ENCODE assay signal across 36 cellular contexts in genomic region chr5:68352166-68352565, GRCh38.
"Had no signal": no experiment of that assay in that cellular context is flagged by ENCODE, and none has a peak within 500 bp of the region (broad histone marks: within the 10 kb centered on the region; RNA-seq: fewer than 3 reads in every experiment).

No MANE protein-coding gene starts in this region.

- H3K9me3 Mint-ChIP-seq: effector memory CD8-positive, alpha-beta T cell had no signal

- H3K36me3 ChIP-seq: adrenal gland, ascending aorta, breast epithelium, cardiac muscle cell, colonic mucosa, WERI-Rb-1 had no signal

- H3K27ac Mint-ChIP-seq: activated B cell treated with CpG ODN at 0.5 μM for 24 hours; activated CD8-positive, alpha-beta T cell treated with anti-CD3 and anti-CD28 coated beads for 36 hours; activated naive CD8-positive, alpha-beta T cell; activated naive CD8-positive, alpha-beta T cell treated with anti-CD3 and anti-CD28 coated beads, Interleukin-2, amount 50 U/mL, for 24 hours; activated T-helper 17 cell treated with anti-CD3 and anti-CD28 coated beads, Interleukin-2, amount 50 U/mL, for 72 hours; brain; dendritic cell treated with granulocyte-macrophage colony-stimulating factor and Interleukin-4, amounts not matched to agents 40 ng/mL and 50 ng/mL, for 4 days; T-helper 17 cell; T-helper 2 cell treated with Interferon-gamma antibody and Interleukin-4, amounts not matched to agents 5 μg/mL and 100 μg/mL, for 36 hours had no signal

- H3K4me1 Mint-ChIP-seq: T-helper 17 cell had no signal

- H3K4me3 ChIP-seq: adrenal gland, ascending aorta, breast epithelium, cardiac muscle cell, colonic mucosa had no signal

- H3K36me3 Mint-ChIP-seq: brain had no signal

- H3K27me3 Mint-ChIP-seq: activated CD8-positive, alpha-beta T cell treated with anti-CD3 and anti-CD28 coated beads for 36 hours; activated naive CD8-positive, alpha-beta T cell; activated naive CD8-positive, alpha-beta T cell treated with anti-CD3 and anti-CD28 coated beads, Interleukin-2, amount 50 U/mL, for 24 hours; activated T-helper 17 cell treated with anti-CD3 and anti-CD28 coated beads, Interleukin-2, amount 50 U/mL, for 72 hours; brain; effector memory CD8-positive, alpha-beta T cell had no signal

- DNase-seq: activated B cell treated with CpG ODN at 0.5 μM for 24 hours; activated CD4-positive, alpha-beta T cell treated with anti-CD3 and anti-CD28 coated beads for 48 hours; activated CD4-positive, alpha-beta T cell treated with anti-CD3 and anti-CD28 coated beads, Interleukin-2, amount 50 U/mL, for 1 hour; activated CD4-positive, alpha-beta T cell treated with anti-CD3 and anti-CD28 coated beads, Interleukin-2, amount 50 U/mL, for 48 hours; activated CD8-positive, alpha-beta memory T cell treated with anti-CD3 and anti-CD28 coated beads for 24 hours; activated CD8-positive, alpha-beta T cell treated with anti-CD3 and anti-CD28 coated beads for 36 hours; activated effector memory CD4-positive, alpha-beta T cell treated with Interleukin-2 at 50 U/mL for 16 hours; activated gamma-delta T cell treated with Interleukin-2 at 50 U/mL for 16 hours; activated naive CD4-positive, alpha-beta T cell treated with anti-CD3 and anti-CD28 coated beads, Interleukin-2, amount 50 U/mL, for 16 hours; activated naive CD4-positive, alpha-beta T cell treated with Interleukin-2 at 50 U/mL for 16 hours; activated naive CD8-positive, alpha-beta T cell treated with anti-CD3 and anti-CD28 coated beads, Interleukin-2, amount 50 U/mL, for 24 hours; activated T-cell treated with anti-CD3 and anti-CD28 coated beads, Interleukin-2, amount 50 U/mL, for 4 hours; adrenal gland; central memory CD4-positive, alpha-beta T cell; cerebellar nuclear complex; colonic mucosa; effector CD4-positive, alpha-beta T cell; effector memory CD8-positive, alpha-beta T cell; foreskin fibroblast; head of caudate nucleus; T-helper 1 cell; T-helper 17 cell; T1000; WERI-Rb-1 had no signal

- H3K4me1 ChIP-seq: adrenal gland, ascending aorta, breast epithelium, colonic mucosa had no signal

- H3K27ac ChIP-seq: adrenal gland, ascending aorta, breast epithelium, cardiac muscle cell, colonic mucosa, WERI-Rb-1 had no signal

- H3K9me3 ChIP-seq: adrenal gland, ascending aorta, breast epithelium, colonic mucosa had no signal

- FAIRE-seq: endometrium, frontal cortex had no signal

- H3K4me3 Mint-ChIP-seq: activated B cell treated with CpG ODN at 0.5 μM for 24 hours; activated CD8-positive, alpha-beta T cell treated with anti-CD3 and anti-CD28 coated beads for 36 hours; activated naive CD8-positive, alpha-beta T cell; activated naive CD8-positive, alpha-beta T cell treated with anti-CD3 and anti-CD28 coated beads, Interleukin-2, amount 50 U/mL, for 24 hours; activated T-cell treated with anti-CD3 and anti-CD28 coated beads, Interleukin-2, amount 50 U/mL, for 4 hours; activated T-helper 17 cell treated with anti-CD3 and anti-CD28 coated beads, Interleukin-2, amount 50 U/mL, for 72 hours; brain; dendritic cell treated with granulocyte-macrophage colony-stimulating factor and Interleukin-4, amounts not matched to agents 40 ng/mL and 50 ng/mL, for 4 days; effector memory CD8-positive, alpha-beta T cell; T-helper 17 cell; T-helper 2 cell treated with Interferon-gamma antibody and Interleukin-4, amounts not matched to agents 5 μg/mL and 100 μg/mL, for 36 hours had no signal

- H3K27me3 ChIP-seq: adrenal gland, ascending aorta, breast epithelium, cardiac muscle cell, colonic mucosa had no signal

- ATAC-seq: activated CD4-positive, CD25-positive, alpha-beta regulatory T cell treated with anti-CD3 and anti-CD28 coated beads, Interleukin-2, amount 50 U/mL, for 24 hours; activated CD8-positive, alpha-beta T cell treated with anti-CD3 and anti-CD28 coated beads for 36 hours; activated naive CD8-positive, alpha-beta T cell treated with anti-CD3 and anti-CD28 coated beads, Interleukin-2, amount 50 U/mL, for 24 hours; activated T-cell treated with anti-CD3 and anti-CD28 coated beads, Interleukin-2, amount 50 U/mL, for 4 hours; activated T-helper 17 cell treated with anti-CD3 and anti-CD28 coated beads, Interleukin-2, amount 50 U/mL, for 72 hours; effector memory CD8-positive, alpha-beta T cell; esophagus mucosa; T-helper 17 cell had no signal
